10 cellular contexts compared by ENCODE assay signal in the genomic region with DNA sequence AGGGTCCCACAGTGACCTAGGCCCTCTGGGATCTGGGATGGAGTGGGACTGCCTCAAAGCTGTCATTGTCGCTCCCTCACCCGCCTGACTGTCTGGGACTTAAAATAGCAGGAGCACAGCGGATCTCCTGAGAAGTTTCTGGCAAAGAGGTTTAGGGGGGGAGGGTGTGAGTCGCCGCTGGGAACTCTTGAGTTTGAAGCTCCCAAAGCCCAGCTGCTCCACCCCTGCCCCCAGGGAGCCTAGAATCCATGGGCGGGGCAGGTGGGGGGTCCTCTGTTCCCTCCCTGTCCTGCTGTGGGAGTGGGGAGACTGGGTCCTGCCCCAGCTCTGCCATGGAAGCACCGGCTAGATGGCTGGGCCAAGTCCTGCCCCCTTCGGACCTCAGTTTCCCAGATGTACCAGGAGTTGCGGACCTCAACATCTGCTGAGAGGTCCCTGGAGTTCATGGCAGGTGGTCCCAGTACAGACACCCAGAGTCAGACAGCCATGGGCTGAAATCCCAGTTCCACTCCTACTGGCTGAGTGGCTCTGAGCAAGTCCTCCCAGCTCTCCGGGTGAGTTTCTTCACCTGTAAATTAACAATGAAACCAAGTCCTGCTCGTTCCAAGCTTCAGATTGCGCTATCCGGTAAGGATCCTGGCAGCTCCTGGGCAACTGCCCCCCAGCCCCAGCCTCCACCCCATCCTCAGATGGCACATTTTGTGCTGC. TPM values are rescaled to one million over a fixed set of nuclear protein-coding genes. Genes with fewer than 3 reads are reported as not detected.
DNase-seq lines count a peak whose midpoint lies in the region; FAIRE-seq and TF ChIP-seq lines count a peak whose summit lies in the region.
"Had no signal": no experiment of that assay in that cellular context is flagged by ENCODE, and none has a peak within 500 bp of the region (broad histone marks: within the 10 kb centered on the region; RNA-seq: fewer than 3 reads in every experiment).

No MANE protein-coding gene starts in this region.

- no peak overlapping the region for H3K27ac Mint-ChIP-seq in activated CD4-positive, alpha-beta T cell treated with anti-CD3 and anti-CD28 coated beads, Interleukin-2, amount 10 ng/mL, durations not matched to agents 7 days and 5 days

- no peaks in the 10 kb centered on the region for H3K36me3 Mint-ChIP-seq in activated CD4-positive, alpha-beta T cell treated with anti-CD3 and anti-CD28 coated beads, Interleukin-2, amount 10 ng/mL, durations not matched to agents 7 days and 5 days (ENCODE audit: low read depth)

- dilution Hi-C loops in keratinocyte (cut with MboI; ENCODE audit: extremely low pct_ligation_motif_present, low sequenced_read_pairs), result no loop called here

- H3K9me3 ChIP-seq in ascending aorta, result no peaks in the 10 kb centered on the region
- H3K9me3 ChIP-seq in keratinocyte (ENCODE audit: control insufficient read depth, low read depth, low read length), result no peaks in the 10 kb centered on the region
- no peaks in the 10 kb centered on the region for H3K9me3 ChIP-seq in testis

- peaks cover 7% of the 10 kb centered on the region for H3K4me1 Mint-ChIP-seq in activated CD4-positive, alpha-beta T cell treated with anti-CD3 and anti-CD28 coated beads, Interleukin-2, amount 10 ng/mL, durations not matched to agents 7 days and 5 days

- H3K4me2 ChIP-seq in keratinocyte (ENCODE audit: control insufficient read depth, extremely low read depth, insufficient read depth, low read depth, low read length), result peak overlapping the region; percentile 76

- FAIRE-seq in keratinocyte (lab: Jason Lieb, UNC), result no peak
- FAIRE-seq: TTC549 had no signal

- POLR2A ChIA-PET in activated CD4-positive, alpha-beta T cell treated with anti-CD3 and anti-CD28 coated beads, Interleukin-2, amount 10 ng/mL, durations not matched to agents 7 days and 5 days (lab: Charles Lee), result no interaction called here

- 55 to 60% methylated on average over 11 to 13 of the region's 13 CpGs for WGBS in testis, 2 donors

- H3K9ac ChIP-seq in keratinocyte (ENCODE audit: control insufficient read depth, extremely low read depth, insufficient read depth, low read length), result peak overlapping the region; percentile 61

- H3K27me3 ChIP-seq in ascending aorta (no peaks in the 10 kb centered on the region), keratinocyte (ENCODE audit: control insufficient read depth, extremely low read depth, insufficient read depth, low read length) (no peaks in the 10 kb centered on the region), testis (no peaks in the 10 kb centered on the region)

- H3K9me3 Mint-ChIP-seq in activated CD4-positive, alpha-beta T cell treated with anti-CD3 and anti-CD28 coated beads, Interleukin-2, amount 10 ng/mL, durations not matched to agents 7 days and 5 days, result no peaks in the 10 kb centered on the region

- DNase-seq in activated CD4-positive, alpha-beta T cell treated with anti-CD3 and anti-CD28 coated beads, Interleukin-2, amount 10 ng/mL, durations not matched to agents 7 days and 5 days, result no peak
- DNase-seq in activated CD4-positive, alpha-beta T cell treated with anti-CD3 and anti-CD28 coated beads for 48 hours, result no peak
- DNase-seq in ascending aorta (ENCODE audit: low spot score in 2 of 2) (no peak), keratinocyte (ENCODE audit: low read depth, low spot score) (no peak), substantia nigra (lab: John Stamatoyannopoulos, UW) (no peak), putamen (ENCODE audit: low spot score) (no peak), testis (no peak), SKM-1 treated with dmso at 0.1 percent for 144 hours (lab: John Stamatoyannopoulos, UW; ENCODE audit: unreplicated experiment) (no peak)

- intact Hi-C loops in ascending aorta (cut with DNase I) (loop anchor here (10.0 kb wide), 1 partner anchor 197 kb away; no protein-coding TSS in a partner anchor), testis (cut with DNase I; ENCODE audit: low total_unique reads) (loop anchor here (2.0 kb wide), 1 partner anchor 79 kb away; no protein-coding TSS in a partner anchor)

- peaks cover 12% of the 10 kb centered on the region for H3K27me3 Mint-ChIP-seq in activated CD4-positive, alpha-beta T cell treated with anti-CD3 and anti-CD28 coated beads, Interleukin-2, amount 10 ng/mL, durations not matched to agents 7 days and 5 days

- no peaks in the 10 kb centered on the region for H3K79me2 ChIP-seq in keratinocyte (ENCODE audit: control insufficient read depth, insufficient read depth, low read length)

- H3K4me3 Mint-ChIP-seq in activated CD4-positive, alpha-beta T cell treated with anti-CD3 and anti-CD28 coated beads, Interleukin-2, amount 10 ng/mL, durations not matched to agents 7 days and 5 days, result peak overlapping the region; percentile 61

- no peak for TF ChIP-seq POLR2A in testis (IDR thresholded peaks at IDR 0.05)

- H3K9me1 ChIP-seq in keratinocyte (ENCODE audit: control insufficient read depth, extremely low read depth, insufficient read depth, low read length), result no peaks in the 10 kb centered on the region

- TF ChIP-seq CTCF in ascending aorta (IDR thresholded peaks at IDR 0.05) (no peak), keratinocyte (optimal IDR thresholded peaks at IDR 0.05 in 1 of 3, IDR thresholded peaks at IDR 0.05 in 1 of 3, conservative IDR thresholded peaks at IDR 0.05 in 1 of 3; ENCODE audit: extremely low read depth in 1 of 3, insufficient read depth in 2 of 3, low read length in 3 of 3) (no peak), testis (IDR thresholded peaks at IDR 0.05) (no peak)

- peak overlapping the region; percentile 73 for H2AFZ ChIP-seq in keratinocyte (ENCODE audit: control insufficient read depth, low read length)

- peaks cover 20% of the 10 kb centered on the region for H4K20me1 ChIP-seq in keratinocyte (ENCODE audit: control insufficient read depth, extremely low read depth, insufficient read depth, low read length)

- CTCF ChIA-PET in activated CD4-positive, alpha-beta T cell treated with anti-CD3 and anti-CD28 coated beads, Interleukin-2, amount 10 ng/mL, durations not matched to agents 7 days and 5 days (lab: Charles Lee), result interaction anchor here (0.6 to 10.0 kb wide), 27 partner anchors 9 to 523 kb away, joined by 3 to 173 read pairs (median 5); a partner anchor contains a TSS

- H3K36me3 ChIP-seq in ascending aorta (peaks cover under 1 to 7% of the 10 kb centered on the region in 2 donors), keratinocyte (ENCODE audit: control insufficient read depth in 2 of 2, extremely low read depth in 1 of 2, insufficient read depth in 2 of 2, low read length in 2 of 2) (peaks cover 7 to 8% of the 10 kb centered on the region in 2 experiments), testis (ENCODE audit: low read depth, missing control alignments) (no peaks in the 10 kb centered on the region)

- H3K27ac ChIP-seq in ascending aorta, result peak overlapping the region in 1 of 2 donors; percentile 50
- no peak overlapping the region for H3K27ac ChIP-seq in keratinocyte (ENCODE audit: control insufficient read depth, insufficient read depth, low read length)
- H3K27ac ChIP-seq in substantia nigra (ENCODE audit: low read depth, low read length, poor library complexity, severe bottlenecking), result peak overlapping the region; percentile 12
- no peak overlapping the region for H3K27ac ChIP-seq in testis

- H3K4me3 ChIP-seq in ascending aorta (peak overlapping the region; percentile 57 to 60), keratinocyte (ENCODE audit: control insufficient read depth in 2 of 3, extremely low read depth in 1 of 3, insufficient read depth in 2 of 3, low read depth in 1 of 3, low read length in 3 of 3) (no peak overlapping the region), testis (no peak overlapping the region)

- H3K4me1 ChIP-seq in ascending aorta, result peaks cover 7 to 11% of the 10 kb centered on the region in 2 donors
- peaks cover 10% of the 10 kb centered on the region for H3K4me1 ChIP-seq in keratinocyte (ENCODE audit: control insufficient read depth, extremely low read depth, insufficient read depth, low read length)
- peaks cover 11% of the 10 kb centered on the region for H3K4me1 ChIP-seq in testis

RNA-seq across cellular contexts. Expression of a gene that starts 1.0 kb away (rescaled TPM):
- not detected for total RNA-seq in activated CD4-positive, alpha-beta T cell treated with anti-CD3 and anti-CD28 coated beads, Interleukin-2, amount 10 ng/mL, durations not matched to agents 7 days and 5 days
- total RNA-seq in ascending aorta (not detected), testis (1 to 10 TPM; 3.2 to 7.6 TPM)
- polyA plus RNA-seq in keratinocyte (not detected in 3 replicates), testis (ENCODE audit: insufficient read depth, low read depth, low replicate concordance) (11.8 TPM)
- polyA plus RNA-seq in keratinocyte (2011; ENCODE audit: low read depth), result not detected
- not detected in 2 replicates for polyA plus RNA-seq in keratinocyte (2011; cell fraction: cytosol; rRNA removed)
- polyA plus RNA-seq in keratinocyte (2011; cell fraction: nucleus; rRNA removed), result not detected in 2 replicates
- polyA plus RNA-seq in keratinocyte (2012; ENCODE audit: low replicate concordance), result not detected in 2 replicates
- not detected in 3 replicates for polyA minus RNA-seq in keratinocyte
- polyA minus RNA-seq in keratinocyte (2011; cell fraction: cytosol; rRNA and poly(A)+ RNA removed), result not detected
- polyA minus RNA-seq in keratinocyte (2011; cell fraction: nucleus; rRNA and poly(A)+ RNA removed), result not detected in 2 replicates
- total RNA-seq: lung microvascular endothelial cell had no signal

RNA-seq across cellular contexts. Expression of a gene that starts 9.5 kb away (rescaled TPM):
- total RNA-seq in activated CD4-positive, alpha-beta T cell treated with anti-CD3 and anti-CD28 coated beads, Interleukin-2, amount 10 ng/mL, durations not matched to agents 7 days and 5 days, result 1,000 to 10,000 TPM; 1,403 to 1,537 TPM
- 2,123 TPM for total RNA-seq in ascending aorta
- 2,334 to 5,073 TPM (median 3,325 TPM) in 3 replicates for polyA plus RNA-seq in keratinocyte
- 2,668 TPM for polyA plus RNA-seq in keratinocyte (2011; ENCODE audit: low read depth)
- 894 and 1,713 TPM in 2 replicates for polyA plus RNA-seq in keratinocyte (2011; cell fraction: cytosol; rRNA removed)
- polyA plus RNA-seq in keratinocyte (2011; cell fraction: nucleus; rRNA removed), result 508 and 737 TPM in 2 replicates
- polyA plus RNA-seq in keratinocyte (2012; ENCODE audit: low replicate concordance), result 3,012 and 3,893 TPM in 2 replicates
- 341 to 1,372 TPM (median 505 TPM) in 3 replicates for polyA minus RNA-seq in keratinocyte
- polyA minus RNA-seq in keratinocyte (2011; cell fraction: cytosol; rRNA and poly(A)+ RNA removed), result 894 TPM
- 127 TPM in 2 replicates for polyA minus RNA-seq in keratinocyte (2011; cell fraction: nucleus; rRNA and poly(A)+ RNA removed)
- total RNA-seq in testis, result 1,000 to 10,000 TPM in 1 of 2 donors, 100 to 1,000 TPM in 1; 902 to 1,286 TPM
- 1,119 TPM for polyA plus RNA-seq in testis (ENCODE audit: insufficient read depth, low read depth, low replicate concordance)

RNA-seq across cellular contexts. Expression of a gene that starts 9.7 kb away (rescaled TPM):
- 10 to 100 TPM; 44.1 to 63.3 TPM for total RNA-seq in activated CD4-positive, alpha-beta T cell treated with anti-CD3 and anti-CD28 coated beads, Interleukin-2, amount 10 ng/mL, durations not matched to agents 7 days and 5 days
- total RNA-seq in ascending aorta, result 12.0 TPM
- polyA plus RNA-seq in keratinocyte, result 79.5 to 107 TPM (median 102 TPM) in 3 replicates
- polyA plus RNA-seq in keratinocyte (2011; ENCODE audit: low read depth), result 193 TPM
- 97.3 and 103 TPM in 2 replicates for polyA plus RNA-seq in keratinocyte (2011; cell fraction: cytosol; rRNA removed)
- 58.9 and 80.7 TPM in 2 replicates for polyA plus RNA-seq in keratinocyte (2011; cell fraction: nucleus; rRNA removed)
- 88.5 and 126 TPM in 2 replicates for polyA plus RNA-seq in keratinocyte (2012; ENCODE audit: low replicate concordance)
- polyA minus RNA-seq in keratinocyte, result 13.2 to 34.9 TPM (median 23.4 TPM) in 3 replicates
- 41.1 TPM for polyA minus RNA-seq in keratinocyte (2011; cell fraction: cytosol; rRNA and poly(A)+ RNA removed)
- 11.7 and 14.9 TPM in 2 replicates for polyA minus RNA-seq in keratinocyte (2011; cell fraction: nucleus; rRNA and poly(A)+ RNA removed)
- total RNA-seq in testis, result 10 to 100 TPM; 64.7 to 75.4 TPM
- 111 TPM for polyA plus RNA-seq in testis (ENCODE audit: insufficient read depth, low read depth, low replicate concordance)

Comparison
In these comparisons a context has a peak if more than half of its experiments do, and no peak if none do; other contexts are left out.
1. H3K4me3 ChIP-seq: peak in ascending aorta (2 of 2); none in keratinocyte (0 of 3) and testis (0 of 2).